ENCODE assay signal across 9 cellular contexts in the genomic region with DNA sequence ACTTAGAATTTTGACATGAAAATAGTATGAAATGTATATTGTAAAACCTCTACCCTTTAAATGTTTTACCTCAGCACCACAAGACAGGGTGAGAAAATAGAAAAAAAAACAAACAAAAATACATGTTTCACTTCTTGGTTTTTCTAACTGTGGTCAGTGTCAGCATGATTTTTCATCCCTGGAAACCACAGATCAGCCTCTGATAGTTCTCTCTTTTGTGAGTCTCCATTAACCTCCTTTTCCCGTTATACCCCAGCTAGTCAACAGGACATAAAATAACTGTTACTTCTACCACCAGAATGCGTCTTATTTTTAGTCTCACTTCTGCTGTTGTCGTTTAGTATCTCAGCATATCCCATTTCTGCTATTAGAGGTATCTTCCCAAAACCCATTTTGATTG. TPM values are rescaled to one million over a fixed set of nuclear protein-coding genes. Genes with fewer than 3 reads are reported as not detected.
DNase-seq lines count a peak whose midpoint lies in the region; ATAC-seq and TF ChIP-seq lines count a peak whose summit lies in the region.
"Had no signal": no experiment of that assay in that cellular context is flagged by ENCODE, and none has a peak within 500 bp of the region (broad histone marks: within the 10 kb centered on the region; RNA-seq: fewer than 3 reads in every experiment).

No MANE protein-coding gene starts in this region.

- POLR2A ChIA-PET in activated naive CD8-positive, alpha-beta T cell treated with anti-CD3 and anti-CD28 coated beads, Interleukin-2, amount 10 ng/mL, durations not matched to agents 7 days and 5 days (lab: Charles Lee): no interaction called here

- no peak overlapping the region for H3K4me3 ChIP-seq in thyroid gland (replicated peaks in 1 of 3)

- no peak overlapping the region for H3K4me3 Mint-ChIP-seq in activated naive CD8-positive, alpha-beta T cell treated with anti-CD3 and anti-CD28 coated beads, Interleukin-2, amount 10 ng/mL, durations not matched to agents 7 days and 5 days

- no peaks in the 10 kb centered on the region for H3K27me3 Mint-ChIP-seq in activated naive CD8-positive, alpha-beta T cell treated with anti-CD3 and anti-CD28 coated beads, Interleukin-2, amount 10 ng/mL, durations not matched to agents 7 days and 5 days

- H3K4me1 ChIP-seq in thyroid gland: no peaks in the 10 kb centered on the region

- H3K36me3 ChIP-seq in thyroid gland: no peaks in the 10 kb centered on the region

- H3K9me3 ChIP-seq in thyroid gland: no peaks in the 10 kb centered on the region

- TF ChIP-seq CTCF in GM10266 (IDR thresholded peaks at IDR 0.05; ENCODE audit: control insufficient read depth, insufficient read depth, low read depth, missing control alignments) (no peak), thyroid gland (IDR thresholded peaks at IDR 0.05) (no peak)

- H3K27ac Mint-ChIP-seq in activated naive CD8-positive, alpha-beta T cell treated with anti-CD3 and anti-CD28 coated beads, Interleukin-2, amount 10 ng/mL, durations not matched to agents 7 days and 5 days: peak overlapping the region; percentile 34

- ATAC-seq in GM21367 (IDR thresholded peaks at IDR 0.05; ENCODE audit: unreplicated experiment) (peak; percentile 93), HG03354 (IDR thresholded peaks at IDR 0.05; ENCODE audit: poor library complexity, severe bottlenecking, unreplicated experiment) (peak; percentile 85)
- ATAC-seq in activated naive CD8-positive, alpha-beta T cell treated with anti-CD3 and anti-CD28 coated beads, Interleukin-2, amount 10 ng/mL, durations not matched to agents 7 days and 5 days (ENCODE audit: low read depth): peak; percentile 39

- H3K27me3 ChIP-seq in thyroid gland: no peaks in the 10 kb centered on the region

- no peaks in the 10 kb centered on the region for H3K9me3 Mint-ChIP-seq in activated naive CD8-positive, alpha-beta T cell treated with anti-CD3 and anti-CD28 coated beads, Interleukin-2, amount 10 ng/mL, durations not matched to agents 7 days and 5 days

- H3K27ac ChIP-seq in thyroid gland: no peak overlapping the region

- DNase-seq in GM10266 (ENCODE audit: extremely low spot score) (peak; percentile 9), KG1 (lab: John Stamatoyannopoulos, UW) (no peak), thyroid gland (no peak), NCI-H748 (lab: John Stamatoyannopoulos, UW; ENCODE audit: unreplicated experiment) (no peak), activated gamma-delta T cell treated with Interleukin-2 at 50 U/mL for 16 hours (no peak)
- DNase-seq in activated naive CD8-positive, alpha-beta T cell treated with anti-CD3 and anti-CD28 coated beads, Interleukin-2, amount 10 ng/mL, durations not matched to agents 7 days and 5 days: no peak
- DNase-seq: NCI-H1048 had no signal

- peaks cover 19% of the 10 kb centered on the region for H3K36me3 Mint-ChIP-seq in activated naive CD8-positive, alpha-beta T cell treated with anti-CD3 and anti-CD28 coated beads, Interleukin-2, amount 10 ng/mL, durations not matched to agents 7 days and 5 days

- intact Hi-C loops in thyroid gland (cut with DNase I): no loop called here

- TF ChIP-seq POLR2A in thyroid gland (IDR thresholded peaks at IDR 0.05): no peak

- 88 to 91% methylated on average over 3 of the region's 3 CpGs for WGBS in thyroid gland, 2 donors

- H3K4me1 Mint-ChIP-seq in activated naive CD8-positive, alpha-beta T cell treated with anti-CD3 and anti-CD28 coated beads, Interleukin-2, amount 10 ng/mL, durations not matched to agents 7 days and 5 days: peaks cover 14% of the 10 kb centered on the region

RNA-seq across cellular contexts. Expression of gene KCNMB4, which starts 48.3 kb away (rescaled TPM):
- 1 to 10 TPM in 1 of 2 experiments, under 1 TPM in 1; 0.74 to 1.4 TPM for total RNA-seq in activated naive CD8-positive, alpha-beta T cell treated with anti-CD3 and anti-CD28 coated beads, Interleukin-2, amount 10 ng/mL, durations not matched to agents 7 days and 5 days
- total RNA-seq in thyroid gland: 1 to 10 TPM; 2.1 to 5.1 (median 3.8) TPM

Comparison
In these comparisons a context has a peak if more than half of its experiments do, and no peak if none do; other contexts are left out.
1. ATAC-seq: peak in every context shown above with its lines; median percentile 93 in GM21367; 85 in HG03354; 39 in activated naive CD8-positive, alpha-beta T cell treated with anti-CD3 and anti-CD28 coated beads, Interleukin-2, amount 10 ng/mL, durations not matched to agents 7 days and 5 days.